Comparison of ENCODE assay signal across 8 cellular contexts in genomic region chr13:32164622-32165268, GRCh38.
A peak's percentile ranks its signal among the peaks of the same experiment; 100 is the strongest.
DNase-seq lines count a peak whose midpoint lies in the region; ATAC-seq and TF ChIP-seq lines count a peak whose summit lies in the region.

No MANE protein-coding gene starts in this region.

- no peaks in the 10 kb centered on the region for H3K9me3 ChIP-seq in right atrium auricular region

- DNase-seq in activated T-cell treated with anti-CD3 and anti-CD28 coated beads for 24 hours (ENCODE audit: low read depth) (peak; percentile 14), NCI-H524 (lab: John Stamatoyannopoulos, UW) (peak; percentile 90 to 96), right atrium auricular region (ENCODE audit: low spot score) (no peak), smooth muscle cell of the brain vasculature (ENCODE audit: low read depth, low spot score) (peak; percentile 21), NCI-H128 (lab: John Stamatoyannopoulos, UW; ENCODE audit: unreplicated experiment) (no peak)
- no peak for DNase-seq in activated T-cell treated with anti-CD3 and anti-CD28 coated beads, Interleukin-2, amount 50 U/mL, for 1 hour
- DNase-seq in activated T-cell treated with anti-CD3 and anti-CD28 coated beads, Interleukin-2, amount 50 U/mL, for 72 hours = peak; percentile 11 to 15

- peak in 1 of 2 donors; percentile 58 for TF ChIP-seq CTCF in right atrium auricular region (IDR thresholded peaks at IDR 0.05)

- H3K36me3 ChIP-seq in right atrium auricular region = peaks cover 10% of the 10 kb centered on the region

- no peaks in the 10 kb centered on the region for H3K27me3 Mint-ChIP-seq in activated T-cell treated with anti-CD3 and anti-CD28 coated beads, Interleukin-2, amount 50 U/mL, for 72 hours (ENCODE audit: low read depth)

- no peak overlapping the region for H3K4me3 ChIP-seq in right atrium auricular region

- H3K4me1 Mint-ChIP-seq in activated T-cell treated with anti-CD3 and anti-CD28 coated beads, Interleukin-2, amount 50 U/mL, for 72 hours (ENCODE audit: low read depth) = no peaks in the 10 kb centered on the region

- no peak overlapping the region for H3K4me3 Mint-ChIP-seq in activated T-cell treated with anti-CD3 and anti-CD28 coated beads, Interleukin-2, amount 50 U/mL, for 72 hours

- no peaks in the 10 kb centered on the region for H3K9me3 Mint-ChIP-seq in activated T-cell treated with anti-CD3 and anti-CD28 coated beads, Interleukin-2, amount 50 U/mL, for 72 hours

- H3K27ac Mint-ChIP-seq in activated T-cell treated with anti-CD3 and anti-CD28 coated beads, Interleukin-2, amount 50 U/mL, for 72 hours = no peak overlapping the region

- peak overlapping the region; percentile 25 to 75 for H3K27ac ChIP-seq in right atrium auricular region

- peaks cover 0 to 46% of the 10 kb centered on the region in 2 donors for H3K4me1 ChIP-seq in right atrium auricular region

- peak; percentile 56 for ATAC-seq in HG03175 (IDR thresholded peaks at IDR 0.05; ENCODE audit: unreplicated experiment)
- ATAC-seq in activated T-cell treated with anti-CD3 and anti-CD28 coated beads, Interleukin-2, amount 50 U/mL, for 72 hours (replicated peaks in 1 of 2) = peak; percentile 62 to 68

- H3K36me3 Mint-ChIP-seq in activated T-cell treated with anti-CD3 and anti-CD28 coated beads, Interleukin-2, amount 50 U/mL, for 72 hours (ENCODE audit: insufficient read depth in 2 of 2) = no peaks in the 10 kb centered on the region

- no peaks in the 10 kb centered on the region for H3K27me3 ChIP-seq in right atrium auricular region

Comparison
In these comparisons a context has a peak if more than half of its experiments do, and no peak if none do; other contexts are left out.
1. DNase-seq: peak in activated T-cell treated with anti-CD3 and anti-CD28 coated beads for 24 hours (single experiment), NCI-H524 (2 of 2), activated T-cell treated with anti-CD3 and anti-CD28 coated beads, Interleukin-2, amount 50 U/mL, for 72 hours (2 of 2) and smooth muscle cell of the brain vasculature (single experiment); none in activated T-cell treated with anti-CD3 and anti-CD28 coated beads, Interleukin-2, amount 50 U/mL, for 1 hour (single experiment), right atrium auricular region (single experiment) and NCI-H128 (single experiment).